Comparison of ENCODE assay signal across 10 cellular contexts in the genomic region with DNA sequence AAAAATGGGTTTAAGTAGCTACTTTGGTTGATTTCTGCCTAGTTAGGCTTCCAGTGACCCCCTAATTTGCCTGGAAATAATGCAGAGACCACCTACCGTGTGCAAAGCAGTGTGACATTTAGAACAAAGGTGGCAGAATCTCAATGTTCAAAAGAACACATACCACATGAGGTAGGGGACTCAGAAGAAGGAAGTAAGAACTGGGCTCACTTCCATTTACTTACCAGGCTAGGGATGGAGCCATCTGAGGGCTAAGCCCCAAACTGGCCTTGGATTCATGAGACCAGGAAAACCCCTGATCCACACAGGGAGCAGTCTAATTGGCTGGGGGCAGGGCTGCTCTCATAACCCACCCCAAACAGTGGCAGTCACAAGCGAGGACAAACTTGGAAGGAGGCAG.
"Had no signal": no experiment of that assay in that cellular context is flagged by ENCODE, and none has a peak within 500 bp of the region (broad histone marks: within the 10 kb centered on the region; RNA-seq: fewer than 3 reads in every experiment).

No MANE protein-coding gene starts in this region.

- ATAC-seq: activated CD4-positive, alpha-beta T cell treated with anti-CD3 and anti-CD28 coated beads for 36 hours; natural killer cell treated with Interleukin-12 subunit alpha and Interleukin-12 subunit beta and Interleukin-15 and Interleukin-18, amount 100 ng/mL, for 72 hours; stimulated activated naive CD8-positive, alpha-beta T cell treated with anti-CD3 and anti-CD28 coated beads, Interleukin-15, amount 100 ng/mL, for 72 hours had no signal

- H3K36me3 ChIP-seq: thoracic aorta had no signal

- H3K9me3 ChIP-seq: thoracic aorta had no signal

- H3K4me3 ChIP-seq: coronary artery, thoracic aorta had no signal

- H3K27ac ChIP-seq: coronary artery, thoracic aorta had no signal

- DNase-seq: activated CD4-positive, alpha-beta T cell treated with anti-CD3 and anti-CD28 coated beads for 36 hours; activated naive CD4-positive, alpha-beta T cell treated with anti-CD3 and anti-CD28 coated beads for 36 hours; effector CD4-positive, alpha-beta T cell; hippocampal formation; stimulated activated CD4-positive, alpha-beta T cell treated with anti-CD3 and anti-CD28 coated beads, Interleukin-15, amount 100 ng/mL, for 24 hours; stimulated activated CD4-positive, alpha-beta T cell treated with anti-CD3 and anti-CD28 coated beads, Interleukin-4, amount 100 ng/mL, for 24 hours; stimulated activated naive CD8-positive, alpha-beta T cell treated with anti-CD3 and anti-CD28 coated beads, Interleukin-15, amount 100 ng/mL, for 72 hours had no signal
